ENCODE assay signal across 18 cellular contexts in the genomic region with DNA sequence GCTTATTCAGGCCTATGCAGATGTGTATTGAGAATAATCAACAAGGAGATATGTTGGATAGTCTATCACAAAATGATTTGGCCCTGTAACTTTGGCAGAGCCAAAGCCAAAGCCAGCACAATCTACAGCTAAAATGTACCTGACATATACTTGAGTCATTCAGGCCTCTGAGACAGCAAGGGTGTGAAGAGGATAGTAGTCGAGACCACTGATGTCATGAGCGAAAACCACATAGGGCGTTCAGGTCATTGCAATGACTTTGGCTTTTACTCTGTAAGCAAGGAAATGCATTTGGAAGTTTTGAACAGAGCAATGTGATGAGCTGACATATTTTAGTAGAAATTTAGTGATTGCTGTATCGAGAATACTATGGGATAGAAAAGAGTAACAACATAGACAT.
DNase-seq lines count a peak whose midpoint lies in the region; ATAC-seq and TF ChIP-seq lines count a peak whose summit lies in the region.
"Had no signal": no experiment of that assay in that cellular context is flagged by ENCODE, and none has a peak within 500 bp of the region (broad histone marks: within the 10 kb centered on the region; RNA-seq: fewer than 3 reads in every experiment).

No MANE protein-coding gene starts in this region.

- H3K4me3 ChIP-seq in SU-DHL-6 (ENCODE audit: insufficient read depth, low read length, poor library complexity, severe bottlenecking): no peak overlapping the region
- H3K4me3 ChIP-seq: HAP-1 had no signal

- peak; percentile 1 for DNase-seq in A172 (ENCODE audit: low spot score)
- peak; percentile 61 for DNase-seq in HT1080 (ENCODE audit: low read depth)
- DNase-seq in HuH-7 (ENCODE audit: low spot score): no peak
- DNase-seq: 8988T; C1 segment of cervical spinal cord; Calu3; CD4-positive, alpha-beta memory T cell; COR-L47; DMS53; DMS79 treated with DMSO at 0.1 percent for 48 hours; GF-D8; GOT3; HFFc6 had no signal

- no peak for TF ChIP-seq CTCF in SU-DHL-6 (IDR thresholded peaks at IDR 0.05; ENCODE audit: insufficient read depth, low read length, poor library complexity, severe bottlenecking)

- no peaks in the 10 kb centered on the region for H3K4me1 Mint-ChIP-seq in stimulated activated memory B cell treated with anti-CD40 and anti-IgM and Interleukin-4, amounts not matched to agents 10 μg/mL and 1 μg/mL and 100 μg/mL, for 72 hours
- H3K4me1 Mint-ChIP-seq: CD4-positive, alpha-beta memory T cell had no signal

- H3K36me3 ChIP-seq in SU-DHL-6 (ENCODE audit: low read length): no peaks in the 10 kb centered on the region
- H3K36me3 ChIP-seq: HAP-1 had no signal

- no peak overlapping the region for H3K9ac ChIP-seq in SU-DHL-6 (ENCODE audit: low read length)

- no peaks in the 10 kb centered on the region for H3K36me3 Mint-ChIP-seq in stimulated activated memory B cell treated with anti-CD40 and anti-IgM and Interleukin-4, amounts not matched to agents 10 μg/mL and 1 μg/mL and 100 μg/mL, for 72 hours
- H3K36me3 Mint-ChIP-seq: CD4-positive, alpha-beta memory T cell had no signal

- H3K79me2 ChIP-seq in SU-DHL-6 (ENCODE audit: insufficient read depth, low read length): no peaks in the 10 kb centered on the region

- H3K9me2 ChIP-seq in SU-DHL-6 (replicated peaks; ENCODE audit: insufficient read depth, low read length): no peaks in the 10 kb centered on the region

- no peak overlapping the region for H3K27ac ChIP-seq in SU-DHL-6 (ENCODE audit: low read depth, low read length)

- H3K9me3 Mint-ChIP-seq in stimulated activated memory B cell treated with anti-CD40 and anti-IgM and Interleukin-4, amounts not matched to agents 10 μg/mL and 1 μg/mL and 100 μg/mL, for 72 hours: no peaks in the 10 kb centered on the region

- H3K27ac Mint-ChIP-seq in stimulated activated memory B cell treated with anti-CD40 and anti-IgM and Interleukin-4, amounts not matched to agents 10 μg/mL and 1 μg/mL and 100 μg/mL, for 72 hours: no peak overlapping the region
- H3K27ac Mint-ChIP-seq: CD4-positive, alpha-beta memory T cell; HFFc6 had no signal

- no peaks in the 10 kb centered on the region for H3K27me3 ChIP-seq in SU-DHL-6 (ENCODE audit: low read length)

- no peaks in the 10 kb centered on the region for H3F3A ChIP-seq in SU-DHL-6 (ENCODE audit: insufficient read depth)

- peak; percentile 54 for ATAC-seq in stimulated activated memory B cell treated with anti-CD40 and anti-IgM and Interleukin-4, amounts not matched to agents 10 μg/mL and 1 μg/mL and 100 μg/mL, for 72 hours
- ATAC-seq in HG03196 (IDR thresholded peaks at IDR 0.05; ENCODE audit: unreplicated experiment) (no peak), GM21528 (IDR thresholded peaks at IDR 0.05; ENCODE audit: low FRiP score, unreplicated experiment) (no peak)

- peak overlapping the region; percentile 59 for H2AFZ ChIP-seq in SU-DHL-6 (ENCODE audit: low read depth, low read length, severe bottlenecking)

- H3K27me3 Mint-ChIP-seq in stimulated activated memory B cell treated with anti-CD40 and anti-IgM and Interleukin-4, amounts not matched to agents 10 μg/mL and 1 μg/mL and 100 μg/mL, for 72 hours: no peaks in the 10 kb centered on the region
- H3K27me3 Mint-ChIP-seq: CD4-positive, alpha-beta memory T cell had no signal

- H4K20me1 ChIP-seq in SU-DHL-6 (ENCODE audit: low read depth, low read length): no peaks in the 10 kb centered on the region

- H3K4me2 ChIP-seq in SU-DHL-6 (ENCODE audit: low read depth, low read length, poor library complexity, severe bottlenecking): no peak overlapping the region

- H3K4me3 Mint-ChIP-seq in stimulated activated memory B cell treated with anti-CD40 and anti-IgM and Interleukin-4, amounts not matched to agents 10 μg/mL and 1 μg/mL and 100 μg/mL, for 72 hours: no peak overlapping the region
- H3K4me3 Mint-ChIP-seq: CD4-positive, alpha-beta memory T cell; HFFc6 had no signal

- no peaks in the 10 kb centered on the region for H3K9me3 ChIP-seq in SU-DHL-6 (ENCODE audit: insufficient read depth, low read length)
- H3K9me3 ChIP-seq: HAP-1 had no signal
